In genomic region chr18:59560556-59560955, GRCh38 we compare ENCODE assay signal across 23 cellular contexts.
"Had no signal": no experiment of that assay in that cellular context is flagged by ENCODE, and none has a peak within 500 bp of the region (broad histone marks: within the 10 kb centered on the region; RNA-seq: fewer than 3 reads in every experiment).

No MANE protein-coding gene starts in this region.

- H3K27ac ChIP-seq: ascending aorta, esophagus muscularis mucosa, gastrocnemius medialis, pancreas, thoracic aorta, upper lobe of right lung, VCaP had no signal

- ATAC-seq: activated CD4-positive, CD25-positive, alpha-beta regulatory T cell treated with anti-CD3 and anti-CD28 coated beads, Interleukin-2, amount 50 U/mL, for 24 hours; activated naive CD4-positive, alpha-beta T cell treated with anti-CD3 and anti-CD28 coated beads, Interleukin-2, amount 50 U/mL, for 72 hours; gastrocnemius medialis; left cardiac atrium; pancreas; upper lobe of right lung had no signal

- DNase-seq: activated CD4-positive, alpha-beta memory T cell treated with anti-CD3 and anti-CD28 coated beads, Interleukin-2, amount 10 ng/mL, durations not matched to agents 7 days and 5 days; activated CD4-positive, alpha-beta T cell treated with anti-CD3 and anti-CD28 coated beads, Interleukin-2, amount 10 ng/mL, durations not matched to agents 24 days and 14 days; activated T-cell treated with anti-CD3 and anti-CD28 coated beads, Interleukin-2, amount 50 U/mL, for 1 hour; adrenal gland; effector memory CD4-positive, alpha-beta T cell; gastrocnemius medialis; head of caudate nucleus; left cardiac atrium; nephron progenitor cell; pancreas; right cardiac atrium; stimulated activated CD4-positive, alpha-beta T cell treated with anti-CD3 and anti-CD28 coated beads, Interleukin-4, amount 100 ng/mL, for 24 hours; stimulated activated naive CD4-positive, alpha-beta T cell treated with Interleukin-2 at 50 U/mL for 16 hours; upper lobe of right lung had no signal

- H3K36me3 Mint-ChIP-seq: activated naive CD4-positive, alpha-beta T cell treated with anti-CD3 and anti-CD28 coated beads, Interleukin-2, amount 50 U/mL, for 72 hours; memory B cell had no signal

- H3K9me3 ChIP-seq: adrenal gland, ascending aorta, gastrocnemius medialis, pancreas, thoracic aorta, upper lobe of right lung had no signal

- H3K4me1 Mint-ChIP-seq: activated CD4-positive, alpha-beta memory T cell treated with anti-CD3 and anti-CD28 coated beads, Interleukin-2, amount 10 ng/mL, durations not matched to agents 7 days and 5 days; activated CD4-positive, alpha-beta T cell treated with anti-CD3 and anti-CD28 coated beads, Interleukin-2, amount 10 ng/mL, durations not matched to agents 24 days and 14 days; central memory CD8-positive, alpha-beta T cell; memory B cell had no signal

- H3K27ac Mint-ChIP-seq: activated CD4-positive, alpha-beta memory T cell treated with anti-CD3 and anti-CD28 coated beads, Interleukin-2, amount 10 ng/mL, durations not matched to agents 7 days and 5 days; activated CD4-positive, alpha-beta T cell treated with anti-CD3 and anti-CD28 coated beads, Interleukin-2, amount 10 ng/mL, durations not matched to agents 24 days and 14 days; activated naive CD4-positive, alpha-beta T cell treated with anti-CD3 and anti-CD28 coated beads, Interleukin-2, amount 50 U/mL, for 72 hours; memory B cell; nephron progenitor cell; T-helper 2 cell treated with Interferon-gamma antibody and Interleukin-4, amounts not matched to agents 5 μg/mL and 100 μg/mL, for 36 hours had no signal

- H3K27me3 ChIP-seq: adrenal gland, ascending aorta, esophagus muscularis mucosa, gastrocnemius medialis, pancreas, upper lobe of right lung had no signal

- H3K4me3 ChIP-seq: adrenal gland, ascending aorta, esophagus muscularis mucosa, gastrocnemius medialis, pancreas, thoracic aorta, upper lobe of right lung had no signal

- H3K36me3 ChIP-seq: adrenal gland, ascending aorta, esophagus muscularis mucosa, gastrocnemius medialis, pancreas, thoracic aorta, upper lobe of right lung had no signal

- H3K27me3 Mint-ChIP-seq: activated CD4-positive, alpha-beta memory T cell treated with anti-CD3 and anti-CD28 coated beads, Interleukin-2, amount 10 ng/mL, durations not matched to agents 7 days and 5 days; activated CD4-positive, alpha-beta T cell treated with anti-CD3 and anti-CD28 coated beads, Interleukin-2, amount 10 ng/mL, durations not matched to agents 24 days and 14 days; central memory CD8-positive, alpha-beta T cell had no signal

- H3K4me3 Mint-ChIP-seq: activated CD4-positive, alpha-beta memory T cell treated with anti-CD3 and anti-CD28 coated beads, Interleukin-2, amount 10 ng/mL, durations not matched to agents 7 days and 5 days; activated CD4-positive, alpha-beta T cell treated with anti-CD3 and anti-CD28 coated beads, Interleukin-2, amount 10 ng/mL, durations not matched to agents 24 days and 14 days; central memory CD8-positive, alpha-beta T cell; memory B cell; nephron progenitor cell; T-helper 2 cell treated with Interferon-gamma antibody and Interleukin-4, amounts not matched to agents 5 μg/mL and 100 μg/mL, for 36 hours had no signal

- H3K9me3 Mint-ChIP-seq: activated CD4-positive, alpha-beta memory T cell treated with anti-CD3 and anti-CD28 coated beads, Interleukin-2, amount 10 ng/mL, durations not matched to agents 7 days and 5 days; activated CD4-positive, alpha-beta T cell treated with anti-CD3 and anti-CD28 coated beads, Interleukin-2, amount 10 ng/mL, durations not matched to agents 24 days and 14 days; memory B cell; T-helper 2 cell treated with Interferon-gamma antibody and Interleukin-4, amounts not matched to agents 5 μg/mL and 100 μg/mL, for 36 hours had no signal

- H3K4me1 ChIP-seq: ascending aorta, esophagus muscularis mucosa, gastrocnemius medialis, pancreas had no signal
